Comparison of ENCODE assay signal across 31 cellular contexts in the genomic region with DNA sequence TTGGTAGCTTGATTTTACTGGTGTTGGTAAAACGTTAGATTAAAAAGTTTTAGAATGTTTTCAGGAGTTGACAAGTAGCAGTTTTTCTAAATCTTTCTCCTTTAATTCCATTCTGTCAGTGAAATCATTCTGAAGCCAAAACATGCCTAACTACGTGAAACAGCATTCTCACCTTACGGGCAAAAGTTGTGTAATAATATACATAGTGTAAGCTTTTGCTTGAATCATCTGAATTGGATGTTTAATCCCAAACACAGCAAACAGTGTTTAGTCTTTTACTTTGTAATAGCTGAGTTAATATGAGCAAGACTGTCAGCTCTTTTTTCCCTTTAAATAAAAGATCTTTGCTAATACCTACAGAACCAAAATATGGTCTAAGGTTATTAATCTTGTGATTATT.
"Had no signal": no experiment of that assay in that cellular context is flagged by ENCODE, and none has a peak within 500 bp of the region (broad histone marks: within the 10 kb centered on the region; RNA-seq: fewer than 3 reads in every experiment).

No MANE protein-coding gene starts in this region.

- H3K4me1 ChIP-seq: ascending aorta, foreskin keratinocyte, gastrocnemius medialis, heart left ventricle had no signal

- H3K27me3 ChIP-seq: ascending aorta had no signal

- H3K79me2 ChIP-seq: hepatocyte had no signal

- H3K9me3 ChIP-seq: ascending aorta, gastrocnemius medialis, heart left ventricle had no signal

- H3K27ac ChIP-seq: ascending aorta, epithelial cell of prostate, foreskin keratinocyte, gastrocnemius medialis, heart left ventricle, hepatocyte had no signal

- H3K4me2 ChIP-seq: hepatocyte had no signal

- H3K36me3 ChIP-seq: ascending aorta, gastrocnemius medialis, heart left ventricle, WERI-Rb-1 had no signal

- ATAC-seq: activated CD4-positive, CD25-positive, alpha-beta regulatory T cell treated with anti-CD3 and anti-CD28 coated beads, Interleukin-2, amount 50 U/mL, for 24 hours; activated CD8-positive, alpha-beta T cell treated with anti-CD3 and anti-CD28 coated beads for 36 hours; activated T-cell treated with anti-CD3 and anti-CD28 coated beads, Interleukin-2, amount 50 U/mL, for 4 hours; activated T-helper 17 cell treated with anti-CD3 and anti-CD28 coated beads, Interleukin-2, amount 50 U/mL, for 72 hours; effector memory CD8-positive, alpha-beta T cell; foreskin keratinocyte; gastrocnemius medialis; heart left ventricle; T-helper 17 cell had no signal

- H3K4me3 Mint-ChIP-seq: activated B cell treated with CpG ODN at 0.5 μM for 24 hours; activated CD8-positive, alpha-beta T cell treated with anti-CD3 and anti-CD28 coated beads for 36 hours; activated naive CD4-positive, alpha-beta T cell treated with anti-CD3 and anti-CD28 coated beads for 36 hours; activated naive CD4-positive, alpha-beta T cell treated with anti-CD3 and anti-CD28 coated beads, Interleukin-2, amount 50 U/mL, for 24 hours; activated naive CD8-positive, alpha-beta T cell treated with anti-CD3 and anti-CD28 coated beads for 36 hours; activated T-cell treated with anti-CD3 and anti-CD28 coated beads, Interleukin-2, amount 50 U/mL, for 4 hours; activated T-helper 17 cell treated with anti-CD3 and anti-CD28 coated beads, Interleukin-2, amount 50 U/mL, for 72 hours; brain; effector memory CD8-positive, alpha-beta T cell; T-helper 17 cell; T-helper 2 cell treated with Interferon-gamma antibody and Interleukin-4, amounts not matched to agents 5 μg/mL and 100 μg/mL, for 36 hours had no signal

- H3K9me3 Mint-ChIP-seq: activated B cell treated with CpG ODN at 0.5 μM for 24 hours; activated CD8-positive, alpha-beta T cell treated with anti-CD3 and anti-CD28 coated beads for 36 hours; activated naive CD4-positive, alpha-beta T cell treated with anti-CD3 and anti-CD28 coated beads for 36 hours; activated naive CD4-positive, alpha-beta T cell treated with anti-CD3 and anti-CD28 coated beads, Interleukin-2, amount 50 U/mL, for 24 hours; activated naive CD8-positive, alpha-beta T cell treated with anti-CD3 and anti-CD28 coated beads for 36 hours; activated T-cell treated with anti-CD3 and anti-CD28 coated beads, Interleukin-2, amount 50 U/mL, for 4 hours; activated T-helper 17 cell treated with anti-CD3 and anti-CD28 coated beads, Interleukin-2, amount 50 U/mL, for 72 hours; brain; effector memory CD8-positive, alpha-beta T cell; T-helper 2 cell treated with Interferon-gamma antibody and Interleukin-4, amounts not matched to agents 5 μg/mL and 100 μg/mL, for 36 hours had no signal

- H2AFZ ChIP-seq: hepatocyte had no signal

- H3K27ac Mint-ChIP-seq: activated B cell treated with CpG ODN at 0.5 μM for 24 hours; activated CD8-positive, alpha-beta T cell treated with anti-CD3 and anti-CD28 coated beads for 36 hours; activated naive CD4-positive, alpha-beta T cell treated with anti-CD3 and anti-CD28 coated beads for 36 hours; activated naive CD4-positive, alpha-beta T cell treated with anti-CD3 and anti-CD28 coated beads, Interleukin-2, amount 50 U/mL, for 24 hours; activated naive CD8-positive, alpha-beta T cell treated with anti-CD3 and anti-CD28 coated beads for 36 hours; activated T-helper 17 cell treated with anti-CD3 and anti-CD28 coated beads, Interleukin-2, amount 50 U/mL, for 72 hours; brain; effector memory CD8-positive, alpha-beta T cell; T-helper 17 cell; T-helper 2 cell treated with Interferon-gamma antibody and Interleukin-4, amounts not matched to agents 5 μg/mL and 100 μg/mL, for 36 hours had no signal

- H3K4me1 Mint-ChIP-seq: activated naive CD4-positive, alpha-beta T cell treated with anti-CD3 and anti-CD28 coated beads, Interleukin-2, amount 50 U/mL, for 24 hours had no signal

- H3K36me3 Mint-ChIP-seq: activated naive CD4-positive, alpha-beta T cell treated with anti-CD3 and anti-CD28 coated beads, Interleukin-2, amount 50 U/mL, for 24 hours; activated naive CD8-positive, alpha-beta T cell treated with anti-CD3 and anti-CD28 coated beads for 36 hours; brain had no signal

- DNase-seq: activated B cell treated with CpG ODN at 0.5 μM for 24 hours; activated CD4-positive, alpha-beta T cell treated with anti-CD3 and anti-CD28 coated beads for 48 hours; activated CD4-positive, alpha-beta T cell treated with anti-CD3 and anti-CD28 coated beads, Interleukin-2, amount 50 U/mL, for 1 hour; activated CD4-positive, alpha-beta T cell treated with anti-CD3 and anti-CD28 coated beads, Interleukin-2, amount 50 U/mL, for 48 hours; activated CD8-positive, alpha-beta memory T cell treated with anti-CD3 and anti-CD28 coated beads for 24 hours; activated CD8-positive, alpha-beta T cell treated with anti-CD3 and anti-CD28 coated beads for 36 hours; activated effector memory CD4-positive, alpha-beta T cell treated with Interleukin-2 at 50 U/mL for 16 hours; activated naive CD4-positive, alpha-beta T cell treated with anti-CD3 and anti-CD28 coated beads for 36 hours; activated naive CD8-positive, alpha-beta T cell treated with anti-CD3 and anti-CD28 coated beads for 36 hours; activated T-cell treated with anti-CD3 and anti-CD28 coated beads, Interleukin-2, amount 50 U/mL, for 4 hours; caudate nucleus; cortex of kidney; dermis blood vessel endothelial cell; effector CD4-positive, alpha-beta T cell; effector memory CD8-positive, alpha-beta T cell; gastrocnemius medialis; glutamatergic neuron; heart left ventricle; T-helper 1 cell; T-helper 17 cell; T1000; WERI-Rb-1 had no signal

- H3K4me3 ChIP-seq: ascending aorta, gastrocnemius medialis, heart left ventricle, hepatocyte had no signal
